In the genomic region with DNA sequence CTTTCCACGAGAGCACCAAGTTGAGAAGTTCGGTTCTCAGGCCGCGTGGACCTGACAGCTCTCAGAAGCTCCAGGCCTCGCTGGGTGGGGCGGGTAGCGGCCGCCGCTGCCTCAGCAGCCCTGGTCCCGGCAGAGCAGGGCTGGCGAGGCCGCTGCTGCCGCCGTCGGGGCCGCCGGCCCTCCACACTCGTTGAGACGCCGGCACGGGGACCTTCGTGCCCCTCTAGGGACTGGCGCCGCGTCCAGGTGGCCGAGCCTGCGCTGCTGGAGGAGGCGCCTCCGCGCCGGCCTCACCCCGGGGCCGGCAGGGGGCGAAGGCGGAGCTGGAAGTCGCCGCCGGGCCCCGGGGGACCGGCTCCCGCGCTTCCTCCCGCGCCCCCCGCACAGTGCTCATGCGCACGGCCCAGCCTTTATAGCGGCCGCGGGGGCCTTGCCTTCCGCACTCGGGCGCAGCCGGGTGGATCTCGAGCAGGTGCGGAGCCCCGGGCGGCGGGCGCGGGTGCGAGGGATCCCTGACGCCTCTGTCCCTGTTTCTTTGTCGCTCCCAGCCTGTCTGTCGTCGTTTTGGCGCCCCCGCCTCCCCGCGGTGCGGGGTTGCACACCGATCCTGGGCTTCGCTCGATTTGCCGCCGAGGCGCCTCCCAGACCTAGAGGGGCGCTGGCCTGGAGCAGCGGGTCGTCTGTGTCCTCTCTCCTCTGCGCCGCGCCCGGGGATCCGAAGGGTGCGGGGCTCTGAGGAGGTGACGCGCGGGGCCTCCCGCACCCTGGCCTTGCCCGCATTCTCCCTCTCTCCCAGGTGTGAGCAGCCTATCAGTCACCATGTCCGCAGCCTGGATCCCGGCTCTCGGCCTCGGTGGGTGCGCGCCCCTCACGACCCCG, we compare ENCODE assay signal across 8 cellular contexts. TPM values are rescaled to one million over a fixed set of nuclear protein-coding genes. Genes with fewer than 3 reads are reported as not detected.
DNase-seq lines count a peak whose midpoint lies in the region; ATAC-seq and TF ChIP-seq lines count a peak whose summit lies in the region.

A gene (plus strand): TSS at position 440 of the 879 bp plus-strand sequence. CDS start 380 bp downstream, at position 820.

- H3K36me3 Mint-ChIP-seq in natural killer cell treated with Interleukin-12 subunit alpha and Interleukin-12 subunit beta and Interleukin-15 and Interleukin-18, amount 100 ng/mL, for 72 hours = peaks cover 6% of the 10 kb centered on the region

- TF ChIP-seq CTCF in GM13977 (IDR thresholded peaks at IDR 0.05; ENCODE audit: extremely low read depth, insufficient read depth, missing control alignments) (peak; percentile 56), epithelial cell of proximal tubule (conservative IDR thresholded peaks at IDR 0.05; ENCODE audit: low read depth, low read length) (peak; percentile 35)

- H3K4me3 Mint-ChIP-seq in natural killer cell treated with Interleukin-12 subunit alpha and Interleukin-12 subunit beta and Interleukin-15 and Interleukin-18, amount 100 ng/mL, for 72 hours = peak within 1 kb of the TSS; percentile 73

- peak within 1 kb of the TSS; percentile 55 for H3K4me3 ChIP-seq in epithelial cell of proximal tubule (ENCODE audit: low read depth, low read length)

- no peak within 1 kb of the TSS for H3K27ac Mint-ChIP-seq in natural killer cell treated with Interleukin-12 subunit alpha and Interleukin-12 subunit beta and Interleukin-15 and Interleukin-18, amount 100 ng/mL, for 72 hours

- peaks cover 32 to 53% of the 10 kb centered on the region in 2 donors for H3K27me3 Mint-ChIP-seq in natural killer cell treated with Interleukin-12 subunit alpha and Interleukin-12 subunit beta and Interleukin-15 and Interleukin-18, amount 100 ng/mL, for 72 hours

- H3K4me1 Mint-ChIP-seq in natural killer cell treated with Interleukin-12 subunit alpha and Interleukin-12 subunit beta and Interleukin-15 and Interleukin-18, amount 100 ng/mL, for 72 hours (ENCODE audit: low read depth in 2 of 2) = peaks cover 9 to 14% of the 10 kb centered on the region in 2 donors

- peak; percentile 80 for ATAC-seq in HG02642 (IDR thresholded peaks at IDR 0.05; ENCODE audit: poor library complexity, unreplicated experiment)
- ATAC-seq in activated CD4-positive, CD25-positive, alpha-beta regulatory T cell treated with anti-CD3 and anti-CD28 coated beads, Interleukin-2, amount 50 U/mL, for 24 hours = peak; percentile 60 to 64
- peak; percentile 82 to 84 for ATAC-seq in natural killer cell treated with Interleukin-12 subunit alpha and Interleukin-12 subunit beta and Interleukin-15 and Interleukin-18, amount 100 ng/mL, for 72 hours

- in situ Hi-C loops in GM13977 (cut with MboI; ENCODE audit: low pct_unique_long_range_greater_than_20kb, low sequenced_read_pairs, unreplicated experiment) = no loop called here

- DNase-seq in 8988T = peak; percentile 85
- DNase-seq in GM13977 (ENCODE audit: low spot score) = peak; percentile 88
- peak; percentile 70 for DNase-seq in NCI-H1105 treated with DMSO at 0.1 percent for 48 hours (lab: John Stamatoyannopoulos, UW)
- no peak for DNase-seq in epithelial cell of proximal tubule (ENCODE audit: low read depth)
- peak; percentile 59 for DNase-seq in natural killer cell treated with Interleukin-12 subunit alpha and Interleukin-12 subunit beta and Interleukin-15 and Interleukin-18, amount 100 ng/mL, for 72 hours (ENCODE audit: low spot score)
- DNase-seq in stimulated activated naive CD4-positive, alpha-beta T cell treated with Interleukin-2 at 50 U/mL for 16 hours (lab: John Stamatoyannopoulos, UW) = no peak

- no peaks in the 10 kb centered on the region for H3K9me3 Mint-ChIP-seq in natural killer cell treated with Interleukin-12 subunit alpha and Interleukin-12 subunit beta and Interleukin-15 and Interleukin-18, amount 100 ng/mL, for 72 hours

RNA-seq across cellular contexts. Expression of the gene that starts here (rescaled TPM):
- total RNA-seq in epithelial cell of proximal tubule = 18.8 and 20.9 TPM in 2 replicates
- total RNA-seq in natural killer cell treated with Interleukin-12 subunit alpha and Interleukin-12 subunit beta and Interleukin-15 and Interleukin-18, amount 100 ng/mL, for 72 hours = 1 to 10 TPM in 1 of 2 donors, under 1 TPM in 1; 0.14 to 1.3 TPM

Comparison
In these comparisons a context has a peak if more than half of its experiments do, and no peak if none do; other contexts are left out.
1. DNase-seq: peak in 8988T (single experiment), GM13977 (single experiment), NCI-H1105 treated with DMSO at 0.1 percent for 48 hours (single experiment) and natural killer cell treated with Interleukin-12 subunit alpha and Interleukin-12 subunit beta and Interleukin-15 and Interleukin-18, amount 100 ng/mL, for 72 hours (single experiment); none in epithelial cell of proximal tubule (single experiment) and stimulated activated naive CD4-positive, alpha-beta T cell treated with Interleukin-2 at 50 U/mL for 16 hours (single experiment).
2. Peak in every context shown above with its lines, with median percentiles within 50 percentile points of each other: ATAC-seq.